Comparison of ENCODE assay signal across 8 cellular contexts in genomic region chr7:63900394-63901203, GRCh38.
DNase-seq lines count a peak whose midpoint lies in the region; ATAC-seq lines count a peak whose summit lies in the region.

No MANE protein-coding gene starts in this region.

- peaks cover 11% of the 10 kb centered on the region for H3K9me3 Mint-ChIP-seq in activated naive CD4-positive, alpha-beta T cell treated with anti-CD3 and anti-CD28 coated beads for 36 hours
- H3K9me3 Mint-ChIP-seq in immature natural killer cell = peaks cover 0 to 12% (median 4%) of the 10 kb centered on the region in 6 donors

- H3K27me3 Mint-ChIP-seq in activated naive CD4-positive, alpha-beta T cell treated with anti-CD3 and anti-CD28 coated beads for 36 hours (ENCODE audit: low read depth) = no peaks in the 10 kb centered on the region
- peaks cover 0 to 10% (median 6%) of the 10 kb centered on the region in 3 donors for H3K27me3 Mint-ChIP-seq in immature natural killer cell (ENCODE audit: low read depth in 3 of 3)

- peaks cover 8% of the 10 kb centered on the region for H3K4me1 Mint-ChIP-seq in activated naive CD4-positive, alpha-beta T cell treated with anti-CD3 and anti-CD28 coated beads for 36 hours (ENCODE audit: low read depth)
- peaks cover 16 to 26% of the 10 kb centered on the region in 2 donors for H3K4me1 Mint-ChIP-seq in immature natural killer cell

- peak overlapping the region; percentile 93 for H3K4me3 Mint-ChIP-seq in activated naive CD4-positive, alpha-beta T cell treated with anti-CD3 and anti-CD28 coated beads for 36 hours
- H3K4me3 Mint-ChIP-seq in immature natural killer cell = peak overlapping the region; percentile 94 to 100 (median 99)

- CTCF ChIA-PET in activated naive CD4-positive, alpha-beta T cell treated with anti-CD3 and anti-CD28 coated beads for 36 hours (lab: Charles Lee) = no interaction called here

- ATAC-seq in HG02678 (IDR thresholded peaks at IDR 0.05; ENCODE audit: unreplicated experiment) = no peak
- ATAC-seq in GM21390 (IDR thresholded peaks at IDR 0.05; ENCODE audit: unreplicated experiment) = no peak

- in situ Hi-C loops in SK-MEL-5 (cut with HindIII; ENCODE audit: low pct_unique_long_range_greater_than_20kb, low sequenced_read_pairs) = no loop called here

- intact Hi-C loops in activated naive CD4-positive, alpha-beta T cell treated with anti-CD3 and anti-CD28 coated beads for 36 hours (cut with micrococcal nuclease) = loop anchor here (1.0 to 2.0 kb wide), 7 partner anchors 26 to 1472 kb away; partner anchors contain the start of genes ERV3-1, ZNF107, ZNF273 and ZNF680

- peak overlapping the region; percentile 77 for H3K27ac Mint-ChIP-seq in activated naive CD4-positive, alpha-beta T cell treated with anti-CD3 and anti-CD28 coated beads for 36 hours
- peak overlapping the region; percentile 88 to 98 (median 96) for H3K27ac Mint-ChIP-seq in immature natural killer cell

- H3K36me3 Mint-ChIP-seq in activated naive CD4-positive, alpha-beta T cell treated with anti-CD3 and anti-CD28 coated beads for 36 hours (ENCODE audit: low read depth) = peaks cover 13% of the 10 kb centered on the region
- H3K36me3 Mint-ChIP-seq in immature natural killer cell = peaks cover 0 to 5% (median 4%) of the 10 kb centered on the region in 3 donors

- DNase-seq in Daoy (ENCODE audit: low read depth) (peak; percentile 91), SK-MEL-5 (ENCODE audit: low read depth, low spot score) (peak; percentile 74), immature natural killer cell (peak; percentile 89 to 92 (median 91)), COLO668 (lab: John Stamatoyannopoulos, UW; ENCODE audit: unreplicated experiment) (no peak)
- peak; percentile 95 for DNase-seq in activated naive CD4-positive, alpha-beta T cell treated with anti-CD3 and anti-CD28 coated beads for 36 hours
- peak; percentile 75 to 80 for DNase-seq in stimulated activated CD4-positive, alpha-beta T cell treated with anti-CD3 and anti-CD28 coated beads, Interleukin-2, amount 100 ng/mL, for 48 hours
